In the genomic region with DNA sequence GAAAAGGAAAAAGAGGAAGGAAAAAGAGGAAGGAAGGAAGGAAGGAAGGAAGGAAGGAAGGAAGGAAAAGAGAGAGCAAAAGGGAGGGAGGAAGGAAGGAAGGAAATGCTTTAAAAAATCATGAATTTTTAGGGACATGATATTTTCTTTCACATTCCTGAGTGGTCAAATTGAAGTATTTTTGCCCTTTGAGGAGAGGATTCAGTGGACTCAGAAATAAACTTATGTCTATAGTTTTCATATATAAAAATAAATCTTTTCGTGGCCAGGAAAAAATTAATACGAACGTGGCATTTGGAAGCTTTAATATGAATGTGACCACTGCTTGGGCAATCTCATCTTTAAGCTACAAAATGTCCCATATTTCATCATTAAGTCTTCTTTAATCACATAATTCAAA, we compare ENCODE assay signal across 8 cellular contexts.
"Had no signal": no experiment of that assay in that cellular context is flagged by ENCODE, and none has a peak within 500 bp of the region (broad histone marks: within the 10 kb centered on the region; RNA-seq: fewer than 3 reads in every experiment).

No MANE protein-coding gene starts in this region.

- H3K4me1 Mint-ChIP-seq: GM23338, H9 had no signal

- H3K27ac Mint-ChIP-seq: GM23338, H9, HFFc6 had no signal

- H3K9ac ChIP-seq: GM23248 had no signal

- H3K4me3 ChIP-seq: GM23248, GM23338, HAP-1 had no signal

- H3K27ac ChIP-seq: GM23248 had no signal

- H3K4me3 Mint-ChIP-seq: GM23338, H9, HFFc6 had no signal

- H3K9me3 Mint-ChIP-seq: HFFc6 had no signal

- H3K4me1 ChIP-seq: HAP-1 had no signal

- H3K9me3 ChIP-seq: HAP-1 had no signal

- DNase-seq: GM23248, GOT3, H7, H9, HCEC 1CT, HFFc6 had no signal

- H3K36me3 ChIP-seq: HAP-1 had no signal
